Comparison of ENCODE assay signal across 12 cellular contexts in genomic region chr5:123091258-123091987, GRCh38. TPM values are rescaled to one million over a fixed set of nuclear protein-coding genes. Genes with fewer than 3 reads are reported as not detected.
DNase-seq lines count a peak whose midpoint lies in the region; ATAC-seq and TF ChIP-seq lines count a peak whose summit lies in the region.
"Had no signal": no experiment of that assay in that cellular context is flagged by ENCODE, and none has a peak within 500 bp of the region (broad histone marks: within the 10 kb centered on the region; RNA-seq: fewer than 3 reads in every experiment).

No MANE protein-coding gene starts in this region.

- peak overlapping the region; percentile 24 for H3K4me3 Mint-ChIP-seq in activated CD4-positive, alpha-beta T cell treated with anti-CD3 and anti-CD28 coated beads, Interleukin-2, amount 10 ng/mL, durations not matched to agents 24 days and 14 days
- peak overlapping the region; percentile 51 to 70 for H3K4me3 Mint-ChIP-seq in stimulated activated naive B cell treated with anti-CD40 and anti-IgM and Interleukin-4, amounts not matched to agents 10 μg/mL and 1 μg/mL and 100 μg/mL, for 72 hours

- H3K27ac Mint-ChIP-seq in activated CD4-positive, alpha-beta T cell treated with anti-CD3 and anti-CD28 coated beads, Interleukin-2, amount 10 ng/mL, durations not matched to agents 24 days and 14 days: peak overlapping the region; percentile 32
- H3K27ac Mint-ChIP-seq in stimulated activated naive B cell treated with anti-CD40 and anti-IgM and Interleukin-4, amounts not matched to agents 10 μg/mL and 1 μg/mL and 100 μg/mL, for 72 hours: peak overlapping the region; percentile 32

- intact Hi-C loops in activated CD4-positive, alpha-beta T cell treated with anti-CD3 and anti-CD28 coated beads, Interleukin-2, amount 10 ng/mL, durations not matched to agents 24 days and 14 days (cut with micrococcal nuclease): loop anchor here (2.0 kb wide), 1 partner anchor 55 kb away; the partner anchor contains the start of gene PPIC
- intact Hi-C loops in ascending aorta (cut with DNase I): loop anchor here (5.0 kb wide), 1 partner anchor 589 kb away; no protein-coding TSS in a partner anchor

- no peak for ATAC-seq in stimulated activated naive B cell treated with anti-CD40 and anti-IgM and Interleukin-4, amounts not matched to agents 10 μg/mL and 1 μg/mL and 100 μg/mL, for 72 hours (replicated peaks)

- H3K4me1 ChIP-seq in ascending aorta (no peaks in the 10 kb centered on the region), iPS-20b (ENCODE audit: insufficient read depth, low read length) (peaks cover 28% of the 10 kb centered on the region; the same call in 1 of the 2 replicates)

- peaks cover 73% of the 10 kb centered on the region for H3K27me3 Mint-ChIP-seq in activated CD4-positive, alpha-beta T cell treated with anti-CD3 and anti-CD28 coated beads, Interleukin-2, amount 10 ng/mL, durations not matched to agents 24 days and 14 days
- peaks cover 78 to 93% of the 10 kb centered on the region in 2 donors for H3K27me3 Mint-ChIP-seq in stimulated activated naive B cell treated with anti-CD40 and anti-IgM and Interleukin-4, amounts not matched to agents 10 μg/mL and 1 μg/mL and 100 μg/mL, for 72 hours

- H3K9ac ChIP-seq in iPS-20b (ENCODE audit: low read depth, low read length): no peak overlapping the region

- H3K27ac ChIP-seq in ascending aorta (peak overlapping the region; percentile 95 to 99), iPS-20b (ENCODE audit: low read length) (no peak overlapping the region)
- H3K27ac ChIP-seq: VCaP had no signal

- H3K9me3 ChIP-seq in ascending aorta (no peaks in the 10 kb centered on the region), iPS-20b (ENCODE audit: insufficient read depth, low read depth, low read length) (no peaks in the 10 kb centered on the region)

- H3K36me3 ChIP-seq in ascending aorta: peaks cover 5 to 6% of the 10 kb centered on the region in 2 donors
- no peaks in the 10 kb centered on the region for H3K36me3 ChIP-seq in iPS-20b (ENCODE audit: insufficient read depth, low read depth, low read length)

- peaks cover 3% of the 10 kb centered on the region for H3K36me3 Mint-ChIP-seq in activated CD4-positive, alpha-beta T cell treated with anti-CD3 and anti-CD28 coated beads, Interleukin-2, amount 10 ng/mL, durations not matched to agents 24 days and 14 days (ENCODE audit: low read depth)
- H3K36me3 Mint-ChIP-seq in stimulated activated naive B cell treated with anti-CD40 and anti-IgM and Interleukin-4, amounts not matched to agents 10 μg/mL and 1 μg/mL and 100 μg/mL, for 72 hours: peaks cover 1 to 3% of the 10 kb centered on the region in 2 donors

- H3K27me3 ChIP-seq in ascending aorta: no peaks in the 10 kb centered on the region
- H3K27me3 ChIP-seq in iPS-20b (ENCODE audit: insufficient read depth, low read length): peaks cover 100% of the 10 kb centered on the region

- peaks cover 7% of the 10 kb centered on the region for H3K4me1 Mint-ChIP-seq in activated CD4-positive, alpha-beta T cell treated with anti-CD3 and anti-CD28 coated beads, Interleukin-2, amount 10 ng/mL, durations not matched to agents 24 days and 14 days
- H3K4me1 Mint-ChIP-seq in stimulated activated naive B cell treated with anti-CD40 and anti-IgM and Interleukin-4, amounts not matched to agents 10 μg/mL and 1 μg/mL and 100 μg/mL, for 72 hours: peaks cover 38 to 62% of the 10 kb centered on the region in 2 donors

- DNase-seq in activated CD4-positive, alpha-beta T cell treated with anti-CD3 and anti-CD28 coated beads, Interleukin-2, amount 10 ng/mL, durations not matched to agents 24 days and 14 days: no peak
- DNase-seq in activated CD4-positive, alpha-beta T cell treated with anti-CD3 and anti-CD28 coated beads for 1 hour: no peak
- no peak for DNase-seq in ascending aorta (ENCODE audit: low spot score in 2 of 2)
- DNase-seq in stimulated activated naive B cell treated with anti-CD40 and anti-IgM and Interleukin-4, amounts not matched to agents 10 μg/mL and 1 μg/mL and 100 μg/mL, for 72 hours: no peak
- DNase-seq in cerebellum (ENCODE audit: low spot score): no peak
- no peak for DNase-seq in DMS79 treated with DMSO at 0.1 percent for 48 hours (lab: John Stamatoyannopoulos, UW)
- no peak for DNase-seq in NCI-H1930 (lab: John Stamatoyannopoulos, UW)
- DNase-seq: activated effector memory CD4-positive, alpha-beta T cell treated with Interleukin-2 at 50 U/mL for 16 hours; cortex of kidney; NCI-H345 had no signal

- H3K9me3 Mint-ChIP-seq in activated CD4-positive, alpha-beta T cell treated with anti-CD3 and anti-CD28 coated beads, Interleukin-2, amount 10 ng/mL, durations not matched to agents 24 days and 14 days: peaks cover 5% of the 10 kb centered on the region
- no peaks in the 10 kb centered on the region for H3K9me3 Mint-ChIP-seq in stimulated activated naive B cell treated with anti-CD40 and anti-IgM and Interleukin-4, amounts not matched to agents 10 μg/mL and 1 μg/mL and 100 μg/mL, for 72 hours

- H3K4me3 ChIP-seq in ascending aorta (peak overlapping the region; percentile 71 to 97), iPS-20b (ENCODE audit: low read length) (peak overlapping the region; percentile 73; the same call in 1 of the 2 replicates)

- no peak for TF ChIP-seq CTCF in ascending aorta (IDR thresholded peaks at IDR 0.05)

RNA-seq across cellular contexts. Expression of gene PRDM6, which starts 2.4 kb away (rescaled TPM):
- total RNA-seq in activated CD4-positive, alpha-beta T cell treated with anti-CD3 and anti-CD28 coated beads, Interleukin-2, amount 10 ng/mL, durations not matched to agents 24 days and 14 days: not detected in 2 replicates
- 8.4 TPM for total RNA-seq in ascending aorta
- total RNA-seq in cerebellum: 0.64 TPM

RNA-seq across cellular contexts. Expression of gene PPIC, which starts 54.9 kb away (rescaled TPM):
- not detected in 2 replicates for total RNA-seq in activated CD4-positive, alpha-beta T cell treated with anti-CD3 and anti-CD28 coated beads, Interleukin-2, amount 10 ng/mL, durations not matched to agents 24 days and 14 days
- total RNA-seq in ascending aorta (29.3 TPM), cerebellum (4.7 TPM)
